In the genomic region with DNA sequence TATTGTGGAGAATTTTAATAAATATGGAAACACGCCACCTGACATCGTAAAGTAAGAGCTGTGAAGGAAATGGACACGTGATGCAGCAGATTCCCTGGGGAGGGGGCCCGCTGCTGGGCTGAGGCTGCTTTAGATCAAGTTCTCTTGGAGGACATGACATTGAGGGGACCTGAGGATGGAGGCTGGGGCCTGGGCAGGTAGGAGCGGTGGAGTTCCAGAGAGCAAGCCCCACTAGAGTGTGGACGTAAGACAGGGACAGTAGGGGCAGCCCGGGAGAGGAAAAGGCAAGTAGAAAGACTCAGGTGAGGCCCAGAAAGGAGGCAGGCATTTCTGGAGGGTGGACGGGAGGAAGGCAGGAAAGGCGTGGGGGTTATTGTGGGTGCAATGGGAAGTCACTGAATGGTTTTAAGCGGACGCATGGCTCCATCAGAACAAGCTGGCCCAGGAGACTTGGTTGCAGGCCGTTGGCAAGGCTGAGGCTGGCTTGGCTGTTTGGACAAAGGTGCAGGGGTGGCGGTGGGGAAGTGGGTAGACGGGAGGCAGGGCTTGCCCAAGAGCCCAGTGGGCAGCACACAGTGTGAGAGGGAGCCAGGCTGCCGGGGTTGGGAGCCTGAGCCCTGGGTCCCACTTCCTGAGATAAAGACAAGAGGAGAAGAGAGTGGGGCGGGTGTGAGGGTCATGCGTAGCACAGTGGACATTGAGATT, we compare ENCODE assay signal across 1 cellular context.
TF ChIP-seq lines count a peak whose summit lies in the region.

No MANE protein-coding gene starts in this region.

TF ChIP-seq in IMR-90, 13 proteins besides CTCF, POLR2A, EP300 and RAD21:
- TF ChIP-seq CEBPB (IDR thresholded peaks at IDR 0.05; ENCODE audit: low read depth, low read length) (no peak), CHD1 (IDR thresholded peaks at IDR 0.05; ENCODE audit: low read depth, low read length) (no peak)
